In the genomic region with DNA sequence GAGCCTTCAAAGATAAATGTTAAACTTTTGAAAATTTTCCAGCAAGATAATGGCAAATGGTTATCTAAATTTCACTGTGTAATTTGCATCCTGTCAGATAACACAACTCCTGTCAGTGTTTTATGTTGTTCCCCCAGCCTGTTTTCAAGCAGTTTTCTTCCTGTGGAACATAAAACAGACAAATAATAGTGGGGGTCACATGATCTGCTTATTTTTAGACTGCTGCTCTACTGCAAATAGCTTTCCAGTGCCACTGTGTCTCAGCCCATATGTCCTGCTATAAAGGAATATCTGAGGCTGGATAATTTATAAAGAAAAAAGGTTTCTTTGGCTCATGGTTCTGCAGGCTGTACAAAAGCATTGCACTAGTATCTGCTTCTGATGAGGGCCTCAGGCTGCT, we compare ENCODE assay signal across 32 cellular contexts. TPM values are rescaled to one million over a fixed set of nuclear protein-coding genes. Genes with fewer than 3 reads are reported as not detected.
"Had no signal": no experiment of that assay in that cellular context is flagged by ENCODE, and none has a peak within 500 bp of the region (broad histone marks: within the 10 kb centered on the region; RNA-seq: fewer than 3 reads in every experiment).

No MANE protein-coding gene starts in this region.

- DNase-seq: activated CD4-positive, alpha-beta memory T cell treated with anti-CD3 and anti-CD28 coated beads, Interleukin-2, amount 10 ng/mL, durations not matched to agents 7 days and 5 days; activated CD4-positive, alpha-beta T cell treated with anti-CD3 and anti-CD28 coated beads, Interleukin-2, amount 10 ng/mL, durations not matched to agents 24 days and 14 days; activated naive CD8-positive, alpha-beta T cell treated with anti-CD3 and anti-CD28 coated beads, Interleukin-2, amount 50 U/mL, for 24 hours; activated T-cell treated with anti-CD3 and anti-CD28 coated beads, Interleukin-2, amount 50 U/mL, for 4 hours; amygdala; cortex of kidney; foreskin keratinocyte; left cardiac atrium; mesendoderm; natural killer cell; occipital lobe; psoas muscle; SK-N-SH; spleen; stimulated activated CD4-positive, alpha-beta T cell treated with anti-CD3 and anti-CD28 coated beads, Interleukin-2, amount 100 ng/mL, for 48 hours; stimulated activated naive CD4-positive, alpha-beta T cell treated with Interleukin-2 at 50 U/mL for 16 hours; SW 1271; T-helper 9 cell; testis; WERI-Rb-1 had no signal

- H3K79me2 ChIP-seq: hepatocyte, parathyroid adenoma had no signal

- H3K9me3 ChIP-seq: psoas muscle, SK-N-SH, testis had no signal

- H3K36me3 ChIP-seq: neural progenitor cell, spleen, WERI-Rb-1 had no signal

- ATAC-seq: activated CD4-positive, CD25-positive, alpha-beta regulatory T cell treated with anti-CD3 and anti-CD28 coated beads, Interleukin-2, amount 50 U/mL, for 24 hours; activated naive CD8-positive, alpha-beta T cell treated with anti-CD3 and anti-CD28 coated beads, Interleukin-2, amount 50 U/mL, for 24 hours; activated T-cell treated with anti-CD3 and anti-CD28 coated beads, Interleukin-2, amount 50 U/mL, for 4 hours; activated T-helper 17 cell treated with anti-CD3 and anti-CD28 coated beads, Interleukin-2, amount 50 U/mL, for 72 hours; esophagus mucosa; foreskin keratinocyte; natural killer cell; psoas muscle had no signal

- FAIRE-seq: bronchial epithelial cell, endothelial cell of umbilical vein, keratinocyte, TTC549 had no signal

- H3K4me1 ChIP-seq: foreskin keratinocyte, neural progenitor cell, parathyroid adenoma, psoas muscle, spleen, testis had no signal

- H2AFZ ChIP-seq: hepatocyte, neural progenitor cell, parathyroid adenoma had no signal

- H3K27me3 ChIP-seq: foreskin keratinocyte, hepatocyte, neural progenitor cell, spleen, testis had no signal

- H3K27ac ChIP-seq: foreskin keratinocyte, hepatocyte, neural progenitor cell, parathyroid adenoma, psoas muscle, testis, WERI-Rb-1 had no signal

- H3K4me2 ChIP-seq: hepatocyte, neural progenitor cell, SK-N-SH had no signal

- H3K4me3 ChIP-seq: hepatocyte, neural progenitor cell, psoas muscle, spleen, testis had no signal

- H3K9ac ChIP-seq: neural progenitor cell, parathyroid adenoma, SK-N-SH had no signal

RNA-seq across cellular contexts. Expression of a gene that starts 32.2 kb away (rescaled TPM):
- total RNA-seq: activated CD4-positive, alpha-beta memory T cell treated with anti-CD3 and anti-CD28 coated beads, Interleukin-2, amount 10 ng/mL, durations not matched to agents 7 days and 5 days; activated CD4-positive, alpha-beta T cell treated with anti-CD3 and anti-CD28 coated beads, Interleukin-2, amount 10 ng/mL, durations not matched to agents 24 days and 14 days; activated T-cell treated with anti-CD3 and anti-CD28 coated beads, Interleukin-2, amount 50 U/mL, for 4 hours; activated T-helper 17 cell treated with anti-CD3 and anti-CD28 coated beads, Interleukin-2, amount 50 U/mL, for 72 hours; bronchial epithelial cell; cerebellum; endothelial cell of umbilical vein; foreskin keratinocyte; mononuclear cell; natural killer cell; occipital lobe had no signal
- polyA plus RNA-seq: endothelial cell of umbilical vein, foreskin keratinocyte, keratinocyte had no signal
